ENCODE assay signal across 38 cellular contexts in the genomic region with DNA sequence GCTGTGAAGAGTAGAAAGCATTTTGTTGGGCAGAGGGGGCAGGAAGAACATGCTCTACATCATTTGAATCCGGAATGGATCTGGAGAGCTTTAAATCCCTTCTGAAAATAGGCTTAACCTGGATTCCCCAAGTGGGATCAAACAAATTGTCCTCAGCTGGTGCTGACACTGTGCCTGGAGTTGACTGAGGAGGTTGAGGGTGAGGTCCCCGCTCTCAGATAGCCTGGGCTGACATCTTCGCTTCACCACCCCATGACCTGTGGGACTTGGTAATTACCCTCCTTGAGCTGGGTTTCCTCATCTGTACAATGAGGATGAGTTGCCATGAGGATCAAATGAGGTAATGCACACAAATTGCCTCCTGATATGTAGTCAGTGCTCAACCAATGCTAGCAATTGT.
"Had no signal": no experiment of that assay in that cellular context is flagged by ENCODE, and none has a peak within 500 bp of the region (broad histone marks: within the 10 kb centered on the region; RNA-seq: fewer than 3 reads in every experiment).

No MANE protein-coding gene starts in this region.

- H3K27ac ChIP-seq: adrenal gland, body of pancreas, brain microvascular endothelial cell, VCaP had no signal

- ATAC-seq: activated CD4-positive, alpha-beta T cell treated with anti-CD3 and anti-CD28 coated beads for 36 hours; activated CD4-positive, CD25-positive, alpha-beta regulatory T cell treated with anti-CD3 and anti-CD28 coated beads, Interleukin-2, amount 50 U/mL, for 24 hours; activated CD8-positive, alpha-beta T cell treated with anti-CD3 and anti-CD28 coated beads, Interleukin-2, amount 10 ng/mL, durations not matched to agents 7 days and 5 days; activated naive CD4-positive, alpha-beta T cell treated with anti-CD3 and anti-CD28 coated beads, Interleukin-2, amount 50 U/mL, for 72 hours; activated T-cell treated with anti-CD3 and anti-CD28 coated beads, Interleukin-2, amount 50 U/mL, for 4 hours; activated T-cell treated with anti-CD3 and anti-CD28 coated beads, Interleukin-2, amount 50 U/mL, for 72 hours; activated T-helper 17 cell treated with anti-CD3 and anti-CD28 coated beads, Interleukin-2, amount 50 U/mL, for 72 hours; body of pancreas; WTC11 had no signal

- H3K4me3 ChIP-seq: adrenal gland, body of pancreas, breast epithelium had no signal

- H3K36me3 ChIP-seq: adrenal gland, brain microvascular endothelial cell, breast epithelium had no signal

- H3K9me3 ChIP-seq: adrenal gland had no signal

- H3K27me3 ChIP-seq: adrenal gland, body of pancreas, breast epithelium had no signal

- DNase-seq: activated CD4-positive, alpha-beta memory T cell treated with anti-CD3 and anti-CD28 coated beads, Interleukin-2, amount 10 ng/mL, durations not matched to agents 7 days and 5 days; activated CD4-positive, alpha-beta T cell treated with anti-CD3 and anti-CD28 coated beads for 1 hour; activated CD4-positive, alpha-beta T cell treated with anti-CD3 and anti-CD28 coated beads for 36 hours; activated CD4-positive, alpha-beta T cell treated with anti-CD3 and anti-CD28 coated beads for 48 hours; activated CD4-positive, alpha-beta T cell treated with anti-CD3 and anti-CD28 coated beads, Interleukin-2, amount 10 ng/mL, durations not matched to agents 7 days and 5 days; activated CD4-positive, alpha-beta T cell treated with anti-CD3 and anti-CD28 coated beads, Interleukin-2, amount 50 U/mL, for 48 hours; activated CD4-positive, CD25-positive, alpha-beta regulatory T cell; activated CD8-positive, alpha-beta memory T cell treated with anti-CD3 and anti-CD28 coated beads for 24 hours; activated CD8-positive, alpha-beta memory T cell treated with anti-CD3 and anti-CD28 coated beads, Interleukin-2, amount 50 U/mL, for 4 hours; activated CD8-positive, alpha-beta T cell treated with anti-CD3 and anti-CD28 coated beads, Interleukin-2, amount 10 ng/mL, durations not matched to agents 7 days and 5 days; activated gamma-delta T cell treated with Interleukin-2 at 50 U/mL for 16 hours; activated naive CD4-positive, alpha-beta T cell; activated naive CD4-positive, alpha-beta T cell treated with anti-CD3 and anti-CD28 coated beads for 36 hours; activated naive CD4-positive, alpha-beta T cell treated with anti-CD3 and anti-CD28 coated beads, Interleukin-2, amount 50 U/mL, for 16 hours; activated naive CD8-positive, alpha-beta T cell treated with anti-CD3 and anti-CD28 coated beads for 36 hours; activated T-cell treated with anti-CD3 and anti-CD28 coated beads for 4 hours; activated T-cell treated with anti-CD3 and anti-CD28 coated beads, Interleukin-2, amount 50 U/mL, for 1 hour; activated T-cell treated with anti-CD3 and anti-CD28 coated beads, Interleukin-2, amount 50 U/mL, for 4 hours; activated T-cell treated with anti-CD3 and anti-CD28 coated beads, Interleukin-2, amount 50 U/mL, for 72 hours; adrenal gland; amniotic stem cell; body of pancreas; brain microvascular endothelial cell; central memory CD4-positive, alpha-beta T cell; T-helper 1 cell; T-helper 2 cell; T-helper 9 cell had no signal

- H3K27ac Mint-ChIP-seq: activated CD4-positive, alpha-beta memory T cell treated with anti-CD3 and anti-CD28 coated beads, Interleukin-2, amount 10 ng/mL, durations not matched to agents 7 days and 5 days; activated CD4-positive, alpha-beta T cell treated with anti-CD3 and anti-CD28 coated beads for 36 hours; activated CD4-positive, alpha-beta T cell treated with anti-CD3 and anti-CD28 coated beads, Interleukin-2, amount 10 ng/mL, durations not matched to agents 7 days and 5 days; activated CD8-positive, alpha-beta T cell treated with anti-CD3 and anti-CD28 coated beads, Interleukin-2, amount 10 ng/mL, durations not matched to agents 7 days and 5 days; activated naive CD4-positive, alpha-beta T cell treated with anti-CD3 and anti-CD28 coated beads for 36 hours; activated naive CD4-positive, alpha-beta T cell treated with anti-CD3 and anti-CD28 coated beads, Interleukin-2, amount 50 U/mL, for 72 hours; activated naive CD8-positive, alpha-beta T cell treated with anti-CD3 and anti-CD28 coated beads for 36 hours; activated T-cell treated with anti-CD3 and anti-CD28 coated beads, Interleukin-2, amount 50 U/mL, for 72 hours; activated T-helper 1 cell treated with anti-CD3 and anti-CD28 coated beads, Interleukin-12 subunit alpha, Interleukin-12 subunit beta, Interleukin-2, Interleukin-4 antibody, amounts not matched to agents 30 ng/mL and 10 ng/mL and 1 ng/mL, durations not matched to agents 14 hours and 24 hours and 36 hours; activated T-helper 17 cell treated with anti-CD3 and anti-CD28 coated beads, Interleukin-2, amount 50 U/mL, for 72 hours; T-helper 1 cell treated with Interleukin-12 subunit alpha and Interleukin-12 subunit beta and Interleukin-4 antibody, amounts not matched to agents 30 μg/mL and 1 μg/mL, for 36 hours; T-helper 2 cell treated with Interferon-gamma antibody and Interleukin-4, amounts not matched to agents 5 μg/mL and 100 μg/mL, for 36 hours; WTC11 had no signal

- H3K36me3 Mint-ChIP-seq: activated naive CD8-positive, alpha-beta T cell treated with anti-CD3 and anti-CD28 coated beads for 36 hours; WTC11 had no signal

- H3K4me3 Mint-ChIP-seq: activated CD4-positive, alpha-beta memory T cell treated with anti-CD3 and anti-CD28 coated beads, Interleukin-2, amount 10 ng/mL, durations not matched to agents 7 days and 5 days; activated CD4-positive, alpha-beta T cell treated with anti-CD3 and anti-CD28 coated beads for 36 hours; activated CD4-positive, alpha-beta T cell treated with anti-CD3 and anti-CD28 coated beads, Interleukin-2, amount 10 ng/mL, durations not matched to agents 7 days and 5 days; activated CD8-positive, alpha-beta T cell treated with anti-CD3 and anti-CD28 coated beads, Interleukin-2, amount 10 ng/mL, durations not matched to agents 7 days and 5 days; activated naive CD4-positive, alpha-beta T cell treated with anti-CD3 and anti-CD28 coated beads for 36 hours; activated naive CD8-positive, alpha-beta T cell treated with anti-CD3 and anti-CD28 coated beads for 36 hours; activated T-cell treated with anti-CD3 and anti-CD28 coated beads, Interleukin-2, amount 50 U/mL, for 4 hours; activated T-cell treated with anti-CD3 and anti-CD28 coated beads, Interleukin-2, amount 50 U/mL, for 72 hours; activated T-helper 1 cell treated with anti-CD3 and anti-CD28 coated beads, Interleukin-12 subunit alpha, Interleukin-12 subunit beta, Interleukin-2, Interleukin-4 antibody, amounts not matched to agents 30 ng/mL and 10 ng/mL and 1 ng/mL, durations not matched to agents 14 hours and 24 hours and 36 hours; activated T-helper 17 cell treated with anti-CD3 and anti-CD28 coated beads, Interleukin-2, amount 50 U/mL, for 72 hours; T-helper 1 cell treated with Interleukin-12 subunit alpha and Interleukin-12 subunit beta and Interleukin-4 antibody, amounts not matched to agents 30 μg/mL and 1 μg/mL, for 36 hours; T-helper 2 cell treated with Interferon-gamma antibody and Interleukin-4, amounts not matched to agents 5 μg/mL and 100 μg/mL, for 36 hours; WTC11 had no signal

- H3K4me1 Mint-ChIP-seq: activated CD4-positive, alpha-beta memory T cell treated with anti-CD3 and anti-CD28 coated beads, Interleukin-2, amount 10 ng/mL, durations not matched to agents 7 days and 5 days; activated CD4-positive, alpha-beta T cell treated with anti-CD3 and anti-CD28 coated beads for 36 hours; activated CD4-positive, alpha-beta T cell treated with anti-CD3 and anti-CD28 coated beads, Interleukin-2, amount 10 ng/mL, durations not matched to agents 7 days and 5 days; activated naive CD8-positive, alpha-beta T cell treated with anti-CD3 and anti-CD28 coated beads for 36 hours; activated T-helper 17 cell treated with anti-CD3 and anti-CD28 coated beads, Interleukin-2, amount 50 U/mL, for 72 hours; WTC11 had no signal

- FAIRE-seq: astrocyte, TTC549 had no signal
